ENCODE assay signal across 9 cellular contexts in genomic region chr17:54418467-54418866, GRCh38.
"Had no signal": no experiment of that assay in that cellular context is flagged by ENCODE, and none has a peak within 500 bp of the region (broad histone marks: within the 10 kb centered on the region; RNA-seq: fewer than 3 reads in every experiment).

No MANE protein-coding gene starts in this region.

- DNase-seq: GM23248, GOT3, H9, HFFc6, IMR-90 had no signal

- H3K4me3 ChIP-seq: GM23248, K562 had no signal

- H3K9ac ChIP-seq: GM23248 had no signal

- FAIRE-seq: H54, HTR-8/SVneo, K562 had no signal

- ATAC-seq: HCT116, K562 had no signal

- H3K27ac ChIP-seq: GM23248 had no signal

- H2AFZ ChIP-seq: GM23248 had no signal
